7 cellular contexts compared by ENCODE assay signal in the genomic region with DNA sequence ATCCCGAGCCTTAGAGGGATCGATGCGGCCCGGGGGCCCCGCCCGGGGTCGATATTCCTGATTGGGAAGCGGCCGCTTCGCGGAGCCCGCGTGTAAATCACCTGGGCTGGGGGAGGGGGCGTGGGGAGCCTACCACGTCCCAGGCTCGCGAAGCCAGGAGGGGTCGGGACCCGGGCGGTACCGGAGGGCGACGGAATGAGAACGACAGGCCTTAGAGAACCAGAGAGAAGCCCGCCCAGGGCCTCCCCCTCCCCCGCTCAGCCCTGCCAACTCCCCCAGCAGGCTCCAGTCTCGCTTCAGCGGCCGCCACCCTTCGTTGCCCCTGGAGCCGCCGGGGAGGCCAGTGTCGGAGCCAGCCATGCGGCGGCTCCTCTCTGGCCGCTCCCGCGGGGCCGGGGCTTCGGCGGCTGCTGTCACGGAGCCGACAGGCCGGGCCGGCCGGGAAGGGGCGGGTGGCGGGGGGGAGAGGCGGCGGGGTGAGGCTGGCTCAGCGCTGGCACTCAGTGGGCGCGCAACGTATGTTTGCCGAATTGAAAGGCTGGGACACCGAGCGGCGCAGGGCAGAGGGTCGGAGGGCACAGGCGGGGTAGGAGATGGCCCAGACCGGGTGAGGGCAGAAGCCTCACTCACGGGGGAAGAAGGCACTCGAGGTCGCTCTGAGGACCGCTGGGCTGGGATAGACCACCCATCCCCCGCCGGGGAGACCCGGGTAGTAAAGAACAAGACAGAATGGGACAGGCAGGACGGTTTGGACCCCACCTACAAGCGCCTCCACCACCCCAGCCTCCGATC. TPM values are rescaled to one million over a fixed set of nuclear protein-coding genes. Genes with fewer than 3 reads are reported as not detected.
DNase-seq lines count a peak whose midpoint lies in the region; ATAC-seq, FAIRE-seq and TF ChIP-seq lines count a peak whose summit lies in the region.
"Had no signal": no experiment of that assay in that cellular context is flagged by ENCODE, and none has a peak within 500 bp of the region (broad histone marks: within the 10 kb centered on the region; RNA-seq: fewer than 3 reads in every experiment).

No MANE protein-coding gene starts in this region.

- H3K27me3 ChIP-seq in GM12878 (replicated peaks in 1 of 2; ENCODE audit: control insufficient read depth in 2 of 2, insufficient read depth in 2 of 2, low read length in 1 of 2): peaks cover 18 to 36% of the 10 kb centered on the region in 2 experiments

- peaks cover 31% of the 10 kb centered on the region for H3K4me1 Mint-ChIP-seq in activated CD8-positive, alpha-beta memory T cell treated with anti-CD3 and anti-CD28 coated beads, Interleukin-2, amount 10 ng/mL, durations not matched to agents 7 days and 5 days
- peaks cover 64% of the 10 kb centered on the region for H3K4me1 Mint-ChIP-seq in nephron progenitor cell

- no peak for ATAC-seq in activated CD8-positive, alpha-beta memory T cell treated with anti-CD3 and anti-CD28 coated beads, Interleukin-2, amount 10 ng/mL, durations not matched to agents 7 days and 5 days
- ATAC-seq in GM12878: peak; percentile 65
- no peak for ATAC-seq in HG03342 (IDR thresholded peaks at IDR 0.05; ENCODE audit: unreplicated experiment)

- peaks cover 38% of the 10 kb centered on the region for H3K4me1 ChIP-seq in GM12878 (ENCODE audit: control insufficient read depth, insufficient read depth, low read length)

- H3K27ac ChIP-seq in GM12878 (ENCODE audit: control insufficient read depth, insufficient read depth): no peak overlapping the region

- no peak overlapping the region for H3K4me3 Mint-ChIP-seq in activated CD8-positive, alpha-beta memory T cell treated with anti-CD3 and anti-CD28 coated beads, Interleukin-2, amount 10 ng/mL, durations not matched to agents 7 days and 5 days
- peak overlapping the region; percentile 78 for H3K4me3 Mint-ChIP-seq in nephron progenitor cell

- no peak overlapping the region for H3K27ac Mint-ChIP-seq in activated CD8-positive, alpha-beta memory T cell treated with anti-CD3 and anti-CD28 coated beads, Interleukin-2, amount 10 ng/mL, durations not matched to agents 7 days and 5 days
- no peak overlapping the region for H3K27ac Mint-ChIP-seq in nephron progenitor cell

- in situ Hi-C loops in GM12878 (cut with MboI): no loop called here

- H4K20me1 ChIP-seq in GM12878 (ENCODE audit: control insufficient read depth, insufficient read depth): no peaks in the 10 kb centered on the region; the same call in none of the 2 replicates

- no TSS peak for BruUV-seq in GM12878 (replicated peaks; lab: Mats Ljungman, UMichigan)

- H3K79me2 ChIP-seq in GM12878 (ENCODE audit: control insufficient read depth, insufficient read depth, low read length): no peaks in the 10 kb centered on the region

- RAD21 ChIA-PET in GM12878 (lab: Charles Lee; ENCODE audit: unreplicated experiment): interaction anchor here (2.1 to 4.5 kb wide), 3 partner anchors 14 to 56 kb away, joined by 6 to 54 read pairs (median 25); no protein-coding TSS in a partner anchor

- no peak for TF ChIP-seq EP300 in GM12878 (IDR thresholded peaks at IDR 0.05; ENCODE audit: borderline replicate concordance in 1 of 2, control insufficient read depth in 1 of 2, low read depth in 2 of 2, low read length in 2 of 2)

- peak; percentile 69 for DNase-seq in activated CD8-positive, alpha-beta memory T cell treated with anti-CD3 and anti-CD28 coated beads for 24 hours
- DNase-seq in activated CD8-positive, alpha-beta memory T cell treated with anti-CD3 and anti-CD28 coated beads, Interleukin-2, amount 10 ng/mL, durations not matched to agents 7 days and 5 days: no peak
- no peak for DNase-seq in GM12878 (ENCODE audit: low read depth, low spot score)
- DNase-seq in nephron progenitor cell: peak; percentile 88
- DNase-seq in foreskin melanocyte: no peak

- SMC1A ChIA-PET in GM12878 (lab: Charles Lee; ENCODE audit: uncharacterized antibody, unreplicated experiment): interaction anchor here (1.3 to 4.5 kb wide), 2 partner anchors 13 to 22 kb away, joined by 3 to 30 read pairs; a partner anchor contains a TSS

- H2AFZ ChIP-seq in GM12878 (ENCODE audit: control insufficient read depth, low read depth, low read length): no peak overlapping the region; the same call in 1 of the 2 replicates

- CTCF ChIA-PET in activated CD8-positive, alpha-beta memory T cell treated with anti-CD3 and anti-CD28 coated beads, Interleukin-2, amount 10 ng/mL, durations not matched to agents 7 days and 5 days (lab: Charles Lee): interaction anchor here (1.1 to 5.2 kb wide), 10 partner anchors 8 to 72 kb away, joined by 3 to 92 read pairs (median 36); a partner anchor contains a TSS
- CTCF ChIA-PET in GM12878 (lab: Yijun Ruan, JAX): interaction anchor here (0.6 to 9.5 kb wide), 5 partner anchors 13 to 110 kb away, joined by 3 to 231 read pairs (median 60); a partner anchor contains a TSS

- TF ChIP-seq CTCF in GM12878 (IDR thresholded peaks at IDR 0.05 in 2 of 3, conservative IDR thresholded peaks at IDR 0.05 in 1 of 3; ENCODE audit: control insufficient read depth in 2 of 3, extremely low read depth in 1 of 3, insufficient read depth in 1 of 3, low read depth in 3 of 3, low read length in 3 of 3): no peak
- no peak for TF ChIP-seq CTCF in nephron progenitor cell (IDR thresholded peaks at IDR 0.05)

- no peaks in the 10 kb centered on the region for H3K36me3 Mint-ChIP-seq in activated CD8-positive, alpha-beta memory T cell treated with anti-CD3 and anti-CD28 coated beads, Interleukin-2, amount 10 ng/mL, durations not matched to agents 7 days and 5 days
- H3K36me3 Mint-ChIP-seq in nephron progenitor cell (ENCODE audit: low read depth): no peaks in the 10 kb centered on the region

- peak overlapping the region; percentile 97 for H3K4me2 ChIP-seq in GM12878 (ENCODE audit: control insufficient read depth, insufficient read depth)

- FAIRE-seq in GM12878 (lab: Jason Lieb, UNC): no peak
- FAIRE-seq: colon had no signal

- H3K4me3 ChIP-seq in GM12878: peak overlapping the region; percentile 49; the same call in 1 of the 2 replicates

- no peaks in the 10 kb centered on the region for H3K9me3 ChIP-seq in GM12878 (replicated peaks; ENCODE audit: control insufficient read depth, insufficient read depth, low read length)

- H3K9me3 Mint-ChIP-seq in activated CD8-positive, alpha-beta memory T cell treated with anti-CD3 and anti-CD28 coated beads, Interleukin-2, amount 10 ng/mL, durations not matched to agents 7 days and 5 days (ENCODE audit: low read depth): no peaks in the 10 kb centered on the region
- H3K9me3 Mint-ChIP-seq in nephron progenitor cell: no peaks in the 10 kb centered on the region

- no peak overlapping the region for H3K9ac ChIP-seq in GM12878 (ENCODE audit: control insufficient read depth, insufficient read depth, low read length)

- no peak for TF ChIP-seq POLR2A in GM12878 (IDR thresholded peaks at IDR 0.05; ENCODE audit: low read depth, low read length)

- 1% methylated on average over 33 of the region's 71 CpGs for WGBS in GM12878 (ENCODE audit: insufficient coverage, insufficient replicate concordance, low lambda C conversion rate, missing lambda C conversion rate)

- peaks cover 82% of the 10 kb centered on the region for H3K27me3 Mint-ChIP-seq in activated CD8-positive, alpha-beta memory T cell treated with anti-CD3 and anti-CD28 coated beads, Interleukin-2, amount 10 ng/mL, durations not matched to agents 7 days and 5 days
- H3K27me3 Mint-ChIP-seq in nephron progenitor cell (ENCODE audit: low read depth, poor library complexity): peaks cover 88% of the 10 kb centered on the region

- no peak for TF ChIP-seq RAD21 in GM12878 (IDR thresholded peaks at IDR 0.05; ENCODE audit: insufficient read depth, low read depth, low read length)

- no peaks in the 10 kb centered on the region for H3K36me3 ChIP-seq in GM12878 (ENCODE audit: control insufficient read depth in 2 of 2, insufficient read depth in 2 of 2, low read length in 1 of 2)

- intact Hi-C loops in GM12878 (cut with micrococcal nuclease; ENCODE audit: unreplicated experiment): no loop called here

- POLR2A ChIA-PET in GM12878 (lab: Charles Lee): no interaction called here

RNA-seq across cellular contexts. Expression of a gene that starts 1.4 kb away (rescaled TPM):
- under 1 TPM in 1 of 2 experiments, not detected in 1; 0.05 TPM for total RNA-seq in activated CD8-positive, alpha-beta memory T cell treated with anti-CD3 and anti-CD28 coated beads, Interleukin-2, amount 10 ng/mL, durations not matched to agents 7 days and 5 days
- total RNA-seq in GM12878 (2013; cell fraction: nucleolus; rRNA removed): 1.1 and 1.2 TPM in 2 replicates
- total RNA-seq in GM12878 (2014; rRNA removed) (0.05 and 0.11 TPM in 2 replicates), GM12878 (2014; rRNA removed; fragmentation: Illumina TruSeq; extraction: Trizol) (0.09 TPM in 2 replicates), GM12878 (2021) (0.15 and 0.19 TPM in 2 replicates)
- polyA plus RNA-seq in GM12878 (2011; ENCODE audit: low read depth): not detected
- polyA plus RNA-seq in GM12878 (2011; rRNA removed) (0.61 and 0.82 TPM in 2 replicates), GM12878 (2014; fragmentation: Illumina TruSeq; extraction: Trizol) (0.06 and 0.10 TPM in 2 replicates), GM12878 (2014; fragmentation: Nextera tagmentation; extraction: Ambion mirVana) (not detected), GM12878 (2014; rRNA removed) (0.20 and 0.44 TPM in 2 replicates), GM12878 (2016; fragmentation: Nextera tagmentation; extraction: Ambion mirVana) (under 1 TPM in 1 of 2 experiments, not detected in 1; 0.13 TPM)
- polyA plus RNA-seq in GM12878 (2011; cell fraction: cytosol; rRNA removed): 0.75 and 1.2 TPM in 2 replicates
- polyA plus RNA-seq in GM12878 (2011; cell fraction: nucleus; rRNA removed): 1.3 and 1.5 TPM in 2 replicates
- polyA plus RNA-seq in GM12878 (2012): 0.08 and 0.19 TPM in 2 replicates
- polyA minus RNA-seq in GM12878 (2011; rRNA and poly(A)+ RNA removed): 0.44 and 0.77 TPM in 2 replicates
- polyA minus RNA-seq in GM12878 (2011; cell fraction: cytosol; rRNA and poly(A)+ RNA removed): not detected in 2 replicates
- 0.57 and 0.60 TPM in 2 replicates for polyA minus RNA-seq in GM12878 (2011; cell fraction: nucleus; rRNA and poly(A)+ RNA removed)

RNA-seq across cellular contexts. Expression of a gene that starts 8.3 kb away (rescaled TPM):
- total RNA-seq in activated CD8-positive, alpha-beta memory T cell treated with anti-CD3 and anti-CD28 coated beads, Interleukin-2, amount 10 ng/mL, durations not matched to agents 7 days and 5 days: not detected
- total RNA-seq in GM12878 (2013; cell fraction: nucleolus; rRNA removed): not detected in 2 replicates
- total RNA-seq in GM12878 (2014; rRNA removed) (not detected in 2 replicates), GM12878 (2014; rRNA removed; fragmentation: Illumina TruSeq; extraction: Trizol) (not detected in 2 replicates), GM12878 (2021) (not detected in 2 replicates)
- not detected for polyA plus RNA-seq in GM12878 (2011; ENCODE audit: low read depth)
- polyA plus RNA-seq in GM12878 (2011; rRNA removed) (not detected in 2 replicates), GM12878 (2014; fragmentation: Illumina TruSeq; extraction: Trizol) (not detected in 2 replicates), GM12878 (2014; fragmentation: Nextera tagmentation; extraction: Ambion mirVana) (not detected), GM12878 (2014; rRNA removed) (0.05 TPM in 1 of 2 replicates, not detected in the other), GM12878 (2016; fragmentation: Nextera tagmentation; extraction: Ambion mirVana) (not detected)
- 0.03 TPM in 1 of 2 replicates, not detected in the other for polyA plus RNA-seq in GM12878 (2011; cell fraction: cytosol; rRNA removed)
- 0.06 and 0.13 TPM in 2 replicates for polyA plus RNA-seq in GM12878 (2011; cell fraction: nucleus; rRNA removed)
- polyA plus RNA-seq in GM12878 (2012): 0.12 and 0.13 TPM in 2 replicates
- polyA minus RNA-seq in GM12878 (2011; rRNA and poly(A)+ RNA removed): not detected in 2 replicates
- polyA minus RNA-seq in GM12878 (2011; cell fraction: cytosol; rRNA and poly(A)+ RNA removed): not detected in 2 replicates
- 0.19 TPM in 1 of 2 replicates, not detected in the other for polyA minus RNA-seq in GM12878 (2011; cell fraction: nucleus; rRNA and poly(A)+ RNA removed)

RNA-seq across cellular contexts. Expression of a gene that starts 22.0 kb away (rescaled TPM):
- 10 to 100 TPM; 11.3 to 18.1 TPM for total RNA-seq in activated CD8-positive, alpha-beta memory T cell treated with anti-CD3 and anti-CD28 coated beads, Interleukin-2, amount 10 ng/mL, durations not matched to agents 7 days and 5 days
- total RNA-seq in GM12878 (2013; cell fraction: nucleolus; rRNA removed): 99.1 and 102 TPM in 2 replicates
- total RNA-seq in GM12878 (2014; rRNA removed): 17.2 and 23.0 TPM in 2 replicates
- 29.6 and 30.0 TPM in 2 replicates for total RNA-seq in GM12878 (2014; rRNA removed; fragmentation: Illumina TruSeq; extraction: Trizol)
- 22.7 and 26.2 TPM in 2 replicates for total RNA-seq in GM12878 (2021)
- 24.7 TPM for polyA plus RNA-seq in GM12878 (2011; ENCODE audit: low read depth)
- polyA plus RNA-seq in GM12878 (2011; rRNA removed): 54.2 and 76.7 TPM in 2 replicates
- 45.9 and 58.8 TPM in 2 replicates for polyA plus RNA-seq in GM12878 (2011; cell fraction: cytosol; rRNA removed)
- polyA plus RNA-seq in GM12878 (2011; cell fraction: nucleus; rRNA removed): 29.2 and 32.2 TPM in 2 replicates
- 26.5 and 28.7 TPM in 2 replicates for polyA plus RNA-seq in GM12878 (2012)
- 36.0 and 39.8 TPM in 2 replicates for polyA plus RNA-seq in GM12878 (2014; fragmentation: Illumina TruSeq; extraction: Trizol)
- 10 to 100 TPM in 1 of 2 experiments, 1 to 10 TPM in 1; 9.0 to 12.9 TPM for polyA plus RNA-seq in GM12878 (2014; fragmentation: Nextera tagmentation; extraction: Ambion mirVana)
- 25.2 TPM in 2 replicates for polyA plus RNA-seq in GM12878 (2014; rRNA removed)
- polyA plus RNA-seq in GM12878 (2016; fragmentation: Nextera tagmentation; extraction: Ambion mirVana): 10 to 100 TPM; 28.8 to 36.9 TPM
- polyA minus RNA-seq in GM12878 (2011; rRNA and poly(A)+ RNA removed): 73.0 and 74.3 TPM in 2 replicates
- 31.5 and 40.1 TPM in 2 replicates for polyA minus RNA-seq in GM12878 (2011; cell fraction: cytosol; rRNA and poly(A)+ RNA removed)
- polyA minus RNA-seq in GM12878 (2011; cell fraction: nucleus; rRNA and poly(A)+ RNA removed): 26.4 and 37.9 TPM in 2 replicates

RNA-seq across cellular contexts. Expression of a gene that starts 22.2 kb away (rescaled TPM):
- total RNA-seq in activated CD8-positive, alpha-beta memory T cell treated with anti-CD3 and anti-CD28 coated beads, Interleukin-2, amount 10 ng/mL, durations not matched to agents 7 days and 5 days: 100 to 1,000 TPM in 1 of 2 experiments, 10 to 100 TPM in 1; 89.5 to 107 TPM
- total RNA-seq in GM12878 (2013; cell fraction: nucleolus; rRNA removed): 21.4 and 21.8 TPM in 2 replicates
- total RNA-seq in GM12878 (2014; rRNA removed): 38.9 and 39.1 TPM in 2 replicates
- total RNA-seq in GM12878 (2014; rRNA removed; fragmentation: Illumina TruSeq; extraction: Trizol): 40.1 and 44.2 TPM in 2 replicates
- 48.8 and 58.2 TPM in 2 replicates for total RNA-seq in GM12878 (2021)
- 13.1 TPM for polyA plus RNA-seq in GM12878 (2011; ENCODE audit: low read depth)
- polyA plus RNA-seq in GM12878 (2011; rRNA removed): 15.6 and 29.0 TPM in 2 replicates
- 22.7 and 35.7 TPM in 2 replicates for polyA plus RNA-seq in GM12878 (2011; cell fraction: cytosol; rRNA removed)
- 112 and 150 TPM in 2 replicates for polyA plus RNA-seq in GM12878 (2011; cell fraction: nucleus; rRNA removed)
- polyA plus RNA-seq in GM12878 (2012): 23.4 and 24.0 TPM in 2 replicates
- 41.8 and 93.7 TPM in 2 replicates for polyA plus RNA-seq in GM12878 (2014; fragmentation: Illumina TruSeq; extraction: Trizol)
- polyA plus RNA-seq in GM12878 (2014; fragmentation: Nextera tagmentation; extraction: Ambion mirVana): 10 to 100 TPM; 26.8 to 46.9 TPM
- 69.9 and 75.4 TPM in 2 replicates for polyA plus RNA-seq in GM12878 (2014; rRNA removed)
- 10 to 100 TPM; 59.3 to 59.8 TPM for polyA plus RNA-seq in GM12878 (2016; fragmentation: Nextera tagmentation; extraction: Ambion mirVana)
- 17.0 and 28.9 TPM in 2 replicates for polyA minus RNA-seq in GM12878 (2011; rRNA and poly(A)+ RNA removed)
- 13.1 and 17.6 TPM in 2 replicates for polyA minus RNA-seq in GM12878 (2011; cell fraction: cytosol; rRNA and poly(A)+ RNA removed)
- polyA minus RNA-seq in GM12878 (2011; cell fraction: nucleus; rRNA and poly(A)+ RNA removed): 37.7 and 62.9 TPM in 2 replicates

RNA-seq across cellular contexts. Expression of a gene that starts 50.3 kb away (rescaled TPM):
- under 1 TPM; 0.26 to 0.35 TPM for total RNA-seq in activated CD8-positive, alpha-beta memory T cell treated with anti-CD3 and anti-CD28 coated beads, Interleukin-2, amount 10 ng/mL, durations not matched to agents 7 days and 5 days
- not detected in 2 replicates for total RNA-seq in GM12878 (2013; cell fraction: nucleolus; rRNA removed)
- total RNA-seq in GM12878 (2014; rRNA removed) (0.22 and 0.23 TPM in 2 replicates), GM12878 (2014; rRNA removed; fragmentation: Illumina TruSeq; extraction: Trizol) (0.09 TPM in 1 of 2 replicates, not detected in the other), GM12878 (2021) (0.31 TPM in 1 of 2 replicates, not detected in the other)
- not detected for polyA plus RNA-seq in GM12878 (2011; ENCODE audit: low read depth)
- polyA plus RNA-seq in GM12878 (2011; rRNA removed) (not detected in 2 replicates), GM12878 (2014; fragmentation: Illumina TruSeq; extraction: Trizol) (0.09 TPM in 1 of 2 replicates, not detected in the other), GM12878 (2014; fragmentation: Nextera tagmentation; extraction: Ambion mirVana) (under 1 TPM; 0.11 to 0.16 TPM), GM12878 (2014; rRNA removed) (0.19 TPM in 1 of 2 replicates, not detected in the other), GM12878 (2016; fragmentation: Nextera tagmentation; extraction: Ambion mirVana) (under 1 TPM in 1 of 2 experiments, not detected in 1; 0.45 TPM)
- not detected in 2 replicates for polyA plus RNA-seq in GM12878 (2011; cell fraction: cytosol; rRNA removed)
- 0.04 and 0.25 TPM in 2 replicates for polyA plus RNA-seq in GM12878 (2011; cell fraction: nucleus; rRNA removed)
- polyA plus RNA-seq in GM12878 (2012): not detected in 2 replicates
- polyA minus RNA-seq in GM12878 (2011; rRNA and poly(A)+ RNA removed): not detected in 2 replicates
- polyA minus RNA-seq in GM12878 (2011; cell fraction: cytosol; rRNA and poly(A)+ RNA removed): not detected in 2 replicates
- not detected in 2 replicates for polyA minus RNA-seq in GM12878 (2011; cell fraction: nucleus; rRNA and poly(A)+ RNA removed)

Comparison
In these comparisons a context has a peak if more than half of its experiments do, and no peak if none do; other contexts are left out.
1. DNase-seq: peak in activated CD8-positive, alpha-beta memory T cell treated with anti-CD3 and anti-CD28 coated beads for 24 hours (single experiment) and nephron progenitor cell (single experiment); none in activated CD8-positive, alpha-beta memory T cell treated with anti-CD3 and anti-CD28 coated beads, Interleukin-2, amount 10 ng/mL, durations not matched to agents 7 days and 5 days (single experiment), GM12878 (single experiment) and foreskin melanocyte (single experiment).